Comparison of ENCODE assay signal across 3 cellular contexts in genomic region chr4:39429476-39430310, GRCh38.
TF ChIP-seq lines count a peak whose summit lies in the region.

No MANE protein-coding gene starts in this region.

TF ChIP-seq in GM23338, 12 proteins besides CTCF, POLR2A, EP300 and RAD21 (continues in another document):
- no peak for TF ChIP-seq JUNB (IDR thresholded peaks at IDR 0.05; ENCODE audit: unreplicated experiment)
- TF ChIP-seq STAT1 (IDR thresholded peaks at IDR 0.05; ENCODE audit: unreplicated experiment): no peak
- TF ChIP-seq ZNF114 (CRISPR knock-in tag; IDR thresholded peaks at IDR 0.05): no peak
- TF ChIP-seq NANOG (IDR thresholded peaks at IDR 0.05; ENCODE audit: borderline replicate concordance): no peak
- TF ChIP-seq POLR2AphosphoS5 (IDR thresholded peaks at IDR 0.05; ENCODE audit: low read depth): no peak
- TF ChIP-seq ZNF331 (CRISPR knock-in tag; IDR thresholded peaks at IDR 0.05; ENCODE audit: low read depth): no peak
- TF ChIP-seq EZH2 (IDR thresholded peaks at IDR 0.05; ENCODE audit: low read depth, unreplicated experiment): no peak
- TF ChIP-seq CREB1 (CRISPR knock-in tag; IDR thresholded peaks at IDR 0.05; ENCODE audit: low read depth): no peak
- TF ChIP-seq EZH2phosphoT487 (IDR thresholded peaks at IDR 0.05; ENCODE audit: unreplicated experiment): no peak
- TF ChIP-seq ZNF462 (CRISPR knock-in tag; IDR thresholded peaks at IDR 0.05): no peak

TF ChIP-seq in K562, 482 proteins besides CTCF, POLR2A, EP300 and RAD21:
- 0 out of 2 replicates have a peak, but pooled peaks have one; percentile 25 for TF ChIP-seq JUN (IDR thresholded peaks at IDR 0.05; ENCODE audit: borderline replicate concordance, low read depth, low read length)
- no peak for TF ChIP-seq JUN (CRISPR knock-in tag; IDR thresholded peaks at IDR 0.05; ENCODE audit: borderline replicate concordance)
- peak; percentile 7; the same call in 1 of the 2 replicates for TF ChIP-seq ARID1B (IDR thresholded peaks at IDR 0.05)
- peak; percentile 51; the same call in 1 of the 2 replicates for TF ChIP-seq CTBP1 (IDR thresholded peaks at IDR 0.05; ENCODE audit: borderline replicate concordance)
- peak; percentile 48; the same call in 1 of the 2 replicates for TF ChIP-seq JUND (IDR thresholded peaks at IDR 0.05; ENCODE audit: borderline replicate concordance, low read depth, low read length)
- TF ChIP-seq JUND (tag; IDR thresholded peaks at IDR 0.05; ENCODE audit: borderline replicate concordance, low read depth, low read length): peak; percentile 66; the same call in 2 of the 3 replicates
- no peak for TF ChIP-seq IRF1 (CRISPR knock-in tag; IDR thresholded peaks at IDR 0.05; ENCODE audit: borderline replicate concordance)
- 0 out of 2 replicates have a peak, but pooled peaks have one; percentile 10 for TF ChIP-seq GMEB1 (CRISPR knock-in tag; IDR thresholded peaks at IDR 0.05)
- no peak for TF ChIP-seq CREB5 (CRISPR knock-in tag; IDR thresholded peaks at IDR 0.05)
- TF ChIP-seq DDX20 (tag; IDR thresholded peaks at IDR 0.05; ENCODE audit: low read depth): 0 out of 2 replicates have a peak, but pooled peaks have one; percentile 26
- TF ChIP-seq CEBPG (CRISPR knock-in tag; IDR thresholded peaks at IDR 0.05): no peak
- TF ChIP-seq CEBPG (tag; conservative IDR thresholded peaks at IDR 0.05 in 1 of 2, IDR thresholded peaks at IDR 0.05 in 1 of 2): peak; percentile 5 to 53; a peak in 2 of 4 replicates
- peak; percentile 26; the same call in 1 of the 2 replicates for TF ChIP-seq SMARCE1 (IDR thresholded peaks at IDR 0.05)
- TF ChIP-seq ESRRA (IDR thresholded peaks at IDR 0.05; ENCODE audit: borderline replicate concordance, low read depth): peak; percentile 97
- TF ChIP-seq ZNF146 (CRISPR knock-in tag; IDR thresholded peaks at IDR 0.05; ENCODE audit: unreplicated experiment): no peak
- TF ChIP-seq ATF7 (IDR thresholded peaks at IDR 0.05): peak; percentile 69
- peak; percentile 76 for TF ChIP-seq ATF3 (IDR thresholded peaks at IDR 0.05)
- TF ChIP-seq ATF3 (CRISPR knock-in tag; conservative IDR thresholded peaks at IDR 0.05): no peak

TF ChIP-seq in HepG2, 621 proteins besides CTCF, POLR2A, EP300 and RAD21 (continues in another document):
- no peak for TF ChIP-seq ZNF180 (CRISPR knock-in tag; IDR thresholded peaks at IDR 0.05; ENCODE audit: borderline replicate concordance, low read depth)
- peak; percentile 34 for TF ChIP-seq RCOR2 (CRISPR knock-in tag; IDR thresholded peaks at IDR 0.05)
- TF ChIP-seq ZNF614 (CRISPR knock-in tag; IDR thresholded peaks at IDR 0.05; ENCODE audit: borderline replicate concordance): no peak; the same call in 1 of the 2 replicates
- TF ChIP-seq IRF9 (CRISPR knock-in tag; IDR thresholded peaks at IDR 0.05; ENCODE audit: borderline replicate concordance): no peak
- no peak for TF ChIP-seq ZNF547 (CRISPR knock-in tag; IDR thresholded peaks at IDR 0.05)
- no peak for TF ChIP-seq SPEN (CRISPR knock-in tag; IDR thresholded peaks at IDR 0.05; ENCODE audit: low read depth)
- TF ChIP-seq KLF6 (CRISPR knock-in tag; IDR thresholded peaks at IDR 0.05): no peak
- TF ChIP-seq CENPX (CRISPR knock-in tag; IDR thresholded peaks at IDR 0.05): no peak
- TF ChIP-seq REPIN1 (CRISPR knock-in tag; IDR thresholded peaks at IDR 0.05; ENCODE audit: borderline replicate concordance, low read depth): peak; percentile 18; the same call in 1 of the 2 replicates
- no peak for TF ChIP-seq ATM (IDR thresholded peaks at IDR 0.05; ENCODE audit: borderline replicate concordance)
- peak; percentile 79 for TF ChIP-seq FOXA3 (CRISPR knock-in tag; IDR thresholded peaks at IDR 0.05)
- TF ChIP-seq GPBP1L1 (CRISPR knock-in tag; IDR thresholded peaks at IDR 0.05): no peak
- TF ChIP-seq ZNF503 (CRISPR knock-in tag; IDR thresholded peaks at IDR 0.05): peak; percentile 60; the same call in 1 of the 2 replicates
- peak; percentile 51; the same call in 1 of the 2 replicates for TF ChIP-seq ARID4A (CRISPR knock-in tag; IDR thresholded peaks at IDR 0.05; ENCODE audit: borderline replicate concordance)
- peak; percentile 51 for TF ChIP-seq POGZ (CRISPR knock-in tag; IDR thresholded peaks at IDR 0.05)
- no peak for TF ChIP-seq EED (CRISPR knock-in tag; IDR thresholded peaks at IDR 0.05)
- no peak for TF ChIP-seq ZNF263 (CRISPR knock-in tag; IDR thresholded peaks at IDR 0.05)
- no peak for TF ChIP-seq FLYWCH1 (CRISPR knock-in tag; IDR thresholded peaks at IDR 0.05)
- TF ChIP-seq NFAT5 (CRISPR knock-in tag; IDR thresholded peaks at IDR 0.05): no peak
- TF ChIP-seq GTF2F1 (IDR thresholded peaks at IDR 0.05; ENCODE audit: low read length): no peak
- TF ChIP-seq RNF2 (conservative IDR thresholded peaks at IDR 0.05; ENCODE audit: low read depth): no peak
- TF ChIP-seq CEBPB (IDR thresholded peaks at IDR 0.05; ENCODE audit: borderline replicate concordance, low read depth, low read length): peak; percentile 90
- TF ChIP-seq ZNF225 (CRISPR knock-in tag; IDR thresholded peaks at IDR 0.05): no peak
- TF ChIP-seq ZNF124 (CRISPR knock-in tag; IDR thresholded peaks at IDR 0.05): no peak
- peak; percentile 69; the same call in 1 of the 2 replicates for TF ChIP-seq TBX2 (CRISPR knock-in tag; IDR thresholded peaks at IDR 0.05; ENCODE audit: borderline replicate concordance)
- no peak for TF ChIP-seq TRIM22 (IDR thresholded peaks at IDR 0.05)
- TF ChIP-seq HES4 (CRISPR knock-in tag; IDR thresholded peaks at IDR 0.05; ENCODE audit: borderline replicate concordance): no peak
- TF ChIP-seq CENPT (CRISPR knock-in tag; IDR thresholded peaks at IDR 0.05; ENCODE audit: low read depth): no peak
- TF ChIP-seq BRF2 (CRISPR knock-in tag; IDR thresholded peaks at IDR 0.05): peak; percentile 73; the same call in 1 of the 2 replicates
- no peak for TF ChIP-seq ZNF224 (CRISPR knock-in tag; IDR thresholded peaks at IDR 0.05)
- peak; percentile 47; the same call in 1 of the 2 replicates for TF ChIP-seq HOXA3 (CRISPR knock-in tag; IDR thresholded peaks at IDR 0.05)
